Comparison of ENCODE assay signal across 8 cellular contexts in genomic region chr11:108008656-108009496, GRCh38. TPM values are rescaled to one million over a fixed set of nuclear protein-coding genes. Genes with fewer than 3 reads are reported as not detected.
A peak's percentile ranks its signal among the peaks of the same experiment; 100 is the strongest.
DNase-seq lines count a peak whose midpoint lies in the region; ATAC-seq and TF ChIP-seq lines count a peak whose summit lies in the region.

Gene CUL5 (plus strand): TSS chr11:108008898. CDS start chr11:108009349, 451 bp downstream.

- peak; percentile 82 for ATAC-seq in GM19025 (IDR thresholded peaks at IDR 0.05; ENCODE audit: low read depth, unreplicated experiment)
- ATAC-seq in HG03342 (IDR thresholded peaks at IDR 0.05; ENCODE audit: unreplicated experiment), result peak; percentile 86

- DNase-seq in Ammon's horn (ENCODE audit: low spot score) (peak; percentile 92), NCI-H345 treated with DMSO at 0.1 percent for 48 hours (lab: John Stamatoyannopoulos, UW; ENCODE audit: unreplicated experiment) (peak; percentile 74), cerebellum (ENCODE audit: low spot score) (peak; percentile 93), kidney epithelial cell (ENCODE audit: low read depth) (peak; percentile 57)
- DNase-seq in activated CD4-positive, CD25-positive, alpha-beta regulatory T cell treated with anti-CD3 and anti-CD28 coated beads, Interleukin-2, amount 50 U/mL, for 72 hours, result peak; percentile 90
- peak; percentile 75 to 86 for DNase-seq in stimulated activated CD4-positive, alpha-beta T cell treated with anti-CD3 and anti-CD28 coated beads, Interleukin-15, amount 100 ng/mL, for 48 hours (ENCODE audit: low read depth in 2 of 2)

- H3K36me3 ChIP-seq in kidney epithelial cell (ENCODE audit: control insufficient read depth, insufficient read depth, low read length), result no peaks in the 10 kb centered on the region

- TF ChIP-seq CTCF in kidney epithelial cell (IDR thresholded peaks at IDR 0.05; ENCODE audit: insufficient read depth, low read length, poor library complexity, severe bottlenecking), result peak; percentile 84

- no peaks in the 10 kb centered on the region for H3K27me3 ChIP-seq in kidney epithelial cell (ENCODE audit: control insufficient read depth, insufficient read depth, low read length)

- H3K4me3 ChIP-seq in kidney epithelial cell (ENCODE audit: low read depth, low read length), result peak within 1 kb of the TSS; percentile 80

RNA-seq across cellular contexts. Expression of gene CUL5, which starts in this region (rescaled TPM):
- total RNA-seq in cerebellum, result 62.4 TPM
- total RNA-seq in kidney epithelial cell, result 26.9 and 32.7 TPM in 2 replicates

Comparison
In these comparisons a context has a peak if more than half of its experiments do, and no peak if none do; other contexts are left out.
1. Peak in every context shown above with its lines: DNase-seq, ATAC-seq and H3K4me3 ChIP-seq.